ENCODE assay signal across 24 cellular contexts in the genomic region with DNA sequence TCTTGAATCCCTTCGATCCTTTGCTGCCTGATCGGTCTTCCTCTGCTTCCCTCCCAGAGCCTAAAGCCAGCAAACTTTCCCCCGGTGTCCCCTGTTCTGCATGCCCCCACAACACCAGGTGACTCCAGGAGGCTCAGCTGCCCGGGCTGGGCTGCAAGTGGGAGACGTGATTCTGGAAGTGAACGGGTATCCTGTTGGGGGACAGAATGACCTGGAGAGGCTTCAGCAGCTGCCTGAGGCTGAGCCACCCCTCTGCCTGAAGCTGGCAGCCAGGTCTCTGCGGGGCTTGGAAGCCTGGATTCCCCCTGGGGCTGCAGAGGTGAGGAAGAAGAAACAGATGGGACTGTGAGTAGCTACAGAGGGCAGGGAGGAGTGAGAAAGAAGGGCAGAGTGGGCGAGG. TPM values are rescaled to one million over a fixed set of nuclear protein-coding genes. Genes with fewer than 3 reads are reported as not detected.
DNase-seq lines count a peak whose midpoint lies in the region; FAIRE-seq and TF ChIP-seq lines count a peak whose summit lies in the region.
"Had no signal": no experiment of that assay in that cellular context is flagged by ENCODE, and none has a peak within 500 bp of the region (broad histone marks: within the 10 kb centered on the region; RNA-seq: fewer than 3 reads in every experiment).

No MANE protein-coding gene starts in this region.

- H3K27ac Mint-ChIP-seq in chondrocyte (ENCODE audit: unreplicated experiment) (no peak overlapping the region), glutamatergic neuron (ENCODE audit: unreplicated experiment) (no peak overlapping the region)
- H3K27ac Mint-ChIP-seq: CD4-positive, alpha-beta memory T cell had no signal

- BruUV-seq in PC-9 (replicated peaks; lab: Mats Ljungman, UMichigan): no TSS peak

- H3K27ac ChIP-seq in PC-9: no peak overlapping the region
- no peak overlapping the region for H3K27ac ChIP-seq in tibial artery

- no peak overlapping the region for H3K4me3 ChIP-seq in PC-9
- no peak overlapping the region for H3K4me3 ChIP-seq in tibial artery
- H3K4me3 ChIP-seq: HAP-1 had no signal

- no peak for FAIRE-seq in GM12891 (lab: Jason Lieb, UNC)
- FAIRE-seq: GM12892 had no signal

- no peak for TF ChIP-seq CTCF in PC-9 (conservative IDR thresholded peaks at IDR 0.05)
- no peak for TF ChIP-seq CTCF in chondrocyte (IDR thresholded peaks at IDR 0.05)
- no peak for TF ChIP-seq CTCF in glutamatergic neuron (IDR thresholded peaks at IDR 0.05; ENCODE audit: partially characterized antibody, unreplicated experiment)
- TF ChIP-seq CTCF in tibial artery (IDR thresholded peaks at IDR 0.05): no peak

- DNase-seq in GM12891 (ENCODE audit: insufficient read length, low spot score) (peak; percentile 3), PC-9 (no peak), iPS-NIHi11 (ENCODE audit: low spot score) (peak; percentile 3), chondrocyte (ENCODE audit: low spot score) (no peak), glutamatergic neuron (no peak), T1000 (lab: John Stamatoyannopoulos, UW) (no peak), tibial artery (no peak)
- DNase-seq: C1 segment of cervical spinal cord; CD4-positive, alpha-beta memory T cell; COR-L47; DMS79 treated with DMSO at 0.1 percent for 48 hours; GF-D8; IMR-90; KG1; MM.1S; NCI-H2029; NCI-H2227 treated with DMSO at 0.1 percent for 48 hours; NCI-H526 treated with DMSO at 0.1 percent for 48 hours; Right ventricle myocardium superior had no signal

- H3K9me3 ChIP-seq in PC-9 (ENCODE audit: insufficient read depth, low read depth) (no peaks in the 10 kb centered on the region; the same call in 1 of the 2 replicates), tibial artery (no peaks in the 10 kb centered on the region)
- H3K9me3 ChIP-seq: HAP-1 had no signal

- H4K20me1 ChIP-seq in PC-9 (ENCODE audit: insufficient read depth): no peaks in the 10 kb centered on the region

- no peak overlapping the region for H2AFZ ChIP-seq in PC-9

- H3K4me3 Mint-ChIP-seq in chondrocyte (ENCODE audit: unreplicated experiment) (no peak overlapping the region), glutamatergic neuron (ENCODE audit: unreplicated experiment) (no peak overlapping the region)
- H3K4me3 Mint-ChIP-seq: CD4-positive, alpha-beta memory T cell had no signal

- peak overlapping the region; percentile 22 for H3K4me2 ChIP-seq in PC-9

- H3K4me1 Mint-ChIP-seq in chondrocyte (ENCODE audit: low read depth) (no peaks in the 10 kb centered on the region), glutamatergic neuron (ENCODE audit: low read depth, unreplicated experiment) (no peaks in the 10 kb centered on the region)
- H3K4me1 Mint-ChIP-seq: CD4-positive, alpha-beta memory T cell had no signal

- no peaks in the 10 kb centered on the region for H3K9me3 Mint-ChIP-seq in chondrocyte (ENCODE audit: low read depth)
- no peaks in the 10 kb centered on the region for H3K9me3 Mint-ChIP-seq in glutamatergic neuron (ENCODE audit: unreplicated experiment)

- H3K36me3 ChIP-seq in PC-9 (ENCODE audit: low read depth) (no peaks in the 10 kb centered on the region), tibial artery (peaks cover 0 to 4% (median 0%) of the 10 kb centered on the region in 3 donors)
- H3K36me3 ChIP-seq: HAP-1 had no signal

- POLR2A ChIA-PET in PC-9 (lab: Charles Lee; ENCODE audit: unreplicated experiment): no interaction called here

- no peak for TF ChIP-seq POLR2A in GM12891 (IDR thresholded peaks at IDR 0.05; ENCODE audit: low read depth, low read length)

- no peaks in the 10 kb centered on the region for H3K9me2 ChIP-seq in PC-9 (ENCODE audit: insufficient read depth)

- H3K79me2 ChIP-seq in PC-9 (ENCODE audit: low read depth): no peaks in the 10 kb centered on the region

- no peaks in the 10 kb centered on the region for H3K36me3 Mint-ChIP-seq in chondrocyte (ENCODE audit: low read depth)
- no peaks in the 10 kb centered on the region for H3K36me3 Mint-ChIP-seq in glutamatergic neuron (ENCODE audit: unreplicated experiment)

- CTCF ChIA-PET in PC-9 (lab: Charles Lee): no interaction called here

- peaks cover 10% of the 10 kb centered on the region; the same call in 1 of the 2 replicates for H3F3A ChIP-seq in PC-9 (ENCODE audit: insufficient read depth, low read depth)

- H3K4me1 ChIP-seq in PC-9 (replicated peaks; ENCODE audit: insufficient read depth): peaks cover 44% of the 10 kb centered on the region
- H3K4me1 ChIP-seq in tibial artery: no peaks in the 10 kb centered on the region
- H3K4me1 ChIP-seq: HAP-1 had no signal

- intact Hi-C loops in PC-9 (cut with micrococcal nuclease; ENCODE audit: unreplicated experiment) (no loop called here), tibial artery (cut with DNase I; ENCODE audit: low total_unique reads) (no loop called here)

- H3K27me3 Mint-ChIP-seq in chondrocyte (ENCODE audit: low read depth): no peaks in the 10 kb centered on the region
- H3K27me3 Mint-ChIP-seq in glutamatergic neuron (ENCODE audit: unreplicated experiment): peaks cover 5% of the 10 kb centered on the region

- no peaks in the 10 kb centered on the region for H3K27me3 ChIP-seq in PC-9 (ENCODE audit: insufficient read depth, low read depth)
- peaks cover 0 to 5% of the 10 kb centered on the region in 2 donors for H3K27me3 ChIP-seq in tibial artery

TF ChIP-seq in GM12891, 5 proteins besides CTCF, POLR2A, EP300 and RAD21:
- TF ChIP-seq TAF1 (IDR thresholded peaks at IDR 0.05; ENCODE audit: low read depth, low read length): no peak
- TF ChIP-seq SPI1 (IDR thresholded peaks at IDR 0.05; ENCODE audit: low read depth, low read length): no peak
- TF ChIP-seq POU2F2 (IDR thresholded peaks at IDR 0.05; ENCODE audit: low read depth, low read length): no peak
- TF ChIP-seq PAX5 (IDR thresholded peaks at IDR 0.05; ENCODE audit: insufficient read depth, low read length, severe bottlenecking): no peak
- no peak for TF ChIP-seq POLR2AphosphoS5 (IDR thresholded peaks at IDR 0.05; ENCODE audit: low read depth, low read length)

RNA-seq across cellular contexts. Expression of a gene that starts 3.6 kb away (rescaled TPM):
- not detected for polyA plus RNA-seq in GM12891 (2012; ENCODE audit: low read depth, missing spikeins)
- total RNA-seq in PC-9 (2021) (0.73 TPM in 1 of 2 replicates, not detected in the other), chondrocyte (not detected in 3 replicates), glutamatergic neuron (ENCODE audit: unreplicated experiment) (not detected)
- total RNA-seq: A673, IMR-90, NCI-H460, Right ventricle myocardium superior, SK-MEL-5 had no signal
- polyA plus RNA-seq: CD4-positive, alpha-beta memory T cell; IMR-90 had no signal

RNA-seq across cellular contexts. Expression of a gene that starts 17.3 kb away (rescaled TPM):
- polyA plus RNA-seq in GM12891 (2012; ENCODE audit: low read depth, missing spikeins): 4.4 TPM
- 26.3 and 32.9 TPM in 2 replicates for total RNA-seq in PC-9 (2021)
- 17.8 to 25.8 TPM (median 25.5 TPM) in 3 replicates for total RNA-seq in chondrocyte
- 40.5 TPM for total RNA-seq in glutamatergic neuron (ENCODE audit: unreplicated experiment)

RNA-seq across cellular contexts. Expression of a gene that starts 20.4 kb away (rescaled TPM):
- polyA plus RNA-seq in GM12891 (2012; ENCODE audit: low read depth, missing spikeins): 8.2 TPM
- total RNA-seq in PC-9 (2021) (18.4 and 22.5 TPM in 2 replicates), chondrocyte (13.0 to 20.1 TPM (median 19.2 TPM) in 3 replicates), glutamatergic neuron (ENCODE audit: unreplicated experiment) (1.7 TPM)

RNA-seq across cellular contexts. Expression of a gene that starts 40.0 kb away (rescaled TPM):
- polyA plus RNA-seq in GM12891 (2012; ENCODE audit: low read depth, missing spikeins): not detected
- total RNA-seq in PC-9 (2021): 0.11 TPM in 1 of 2 replicates, not detected in the other
- total RNA-seq in chondrocyte: 0.80 to 2.5 TPM (median 2.0 TPM) in 3 replicates
- 2.4 TPM for total RNA-seq in glutamatergic neuron (ENCODE audit: unreplicated experiment)
- total RNA-seq: A673, NCI-H460 had no signal
- polyA plus RNA-seq: CD4-positive, alpha-beta memory T cell had no signal

Comparison
In these comparisons a context has a peak if more than half of its experiments do, and no peak if none do; other contexts are left out.
1. DNase-seq: peak in GM12891 (single experiment) and iPS-NIHi11 (single experiment); none in PC-9 (0 of 2), chondrocyte (single experiment), glutamatergic neuron (single experiment), T1000 (single experiment) and tibial artery (0 of 2).